ENCODE assay signal across 1 cellular context in genomic region chr4:132557660-132558059, GRCh38.
TF ChIP-seq lines count a peak whose summit lies in the region.

No MANE protein-coding gene starts in this region.

TF ChIP-seq in GM23338, 12 proteins besides CTCF, POLR2A, EP300 and RAD21 (continued from another document):
- TF ChIP-seq ZNF462 (CRISPR knock-in tag; IDR thresholded peaks at IDR 0.05) (no peak), ZNF114 (CRISPR knock-in tag; IDR thresholded peaks at IDR 0.05) (no peak), CREB1 (CRISPR knock-in tag; IDR thresholded peaks at IDR 0.05; ENCODE audit: low read depth) (no peak)
